2 cellular contexts compared by ENCODE assay signal in the genomic region with DNA sequence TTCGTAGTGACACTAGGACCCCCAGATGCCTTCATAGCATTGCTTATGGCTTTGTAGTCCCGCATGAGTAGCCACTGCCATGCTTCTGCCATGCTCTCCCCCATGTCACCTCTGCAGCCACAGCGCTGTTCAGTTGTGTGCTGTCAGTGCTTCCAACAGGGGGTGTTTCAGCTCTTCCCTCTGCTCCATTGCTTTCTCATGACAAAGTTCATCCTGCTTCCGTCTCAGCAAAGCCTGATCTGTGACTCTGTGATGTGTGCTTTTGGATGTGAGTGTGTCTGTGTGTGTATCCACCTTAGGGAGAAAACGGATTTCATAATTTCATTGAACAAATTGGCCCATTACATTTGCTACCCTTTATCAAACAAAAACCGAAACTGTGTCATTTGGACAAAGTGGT.
TF ChIP-seq lines count a peak whose summit lies in the region.

No MANE protein-coding gene starts in this region.

TF ChIP-seq in GM23338, 12 proteins besides CTCF, POLR2A, EP300 and RAD21:
- TF ChIP-seq, protein P1, sequence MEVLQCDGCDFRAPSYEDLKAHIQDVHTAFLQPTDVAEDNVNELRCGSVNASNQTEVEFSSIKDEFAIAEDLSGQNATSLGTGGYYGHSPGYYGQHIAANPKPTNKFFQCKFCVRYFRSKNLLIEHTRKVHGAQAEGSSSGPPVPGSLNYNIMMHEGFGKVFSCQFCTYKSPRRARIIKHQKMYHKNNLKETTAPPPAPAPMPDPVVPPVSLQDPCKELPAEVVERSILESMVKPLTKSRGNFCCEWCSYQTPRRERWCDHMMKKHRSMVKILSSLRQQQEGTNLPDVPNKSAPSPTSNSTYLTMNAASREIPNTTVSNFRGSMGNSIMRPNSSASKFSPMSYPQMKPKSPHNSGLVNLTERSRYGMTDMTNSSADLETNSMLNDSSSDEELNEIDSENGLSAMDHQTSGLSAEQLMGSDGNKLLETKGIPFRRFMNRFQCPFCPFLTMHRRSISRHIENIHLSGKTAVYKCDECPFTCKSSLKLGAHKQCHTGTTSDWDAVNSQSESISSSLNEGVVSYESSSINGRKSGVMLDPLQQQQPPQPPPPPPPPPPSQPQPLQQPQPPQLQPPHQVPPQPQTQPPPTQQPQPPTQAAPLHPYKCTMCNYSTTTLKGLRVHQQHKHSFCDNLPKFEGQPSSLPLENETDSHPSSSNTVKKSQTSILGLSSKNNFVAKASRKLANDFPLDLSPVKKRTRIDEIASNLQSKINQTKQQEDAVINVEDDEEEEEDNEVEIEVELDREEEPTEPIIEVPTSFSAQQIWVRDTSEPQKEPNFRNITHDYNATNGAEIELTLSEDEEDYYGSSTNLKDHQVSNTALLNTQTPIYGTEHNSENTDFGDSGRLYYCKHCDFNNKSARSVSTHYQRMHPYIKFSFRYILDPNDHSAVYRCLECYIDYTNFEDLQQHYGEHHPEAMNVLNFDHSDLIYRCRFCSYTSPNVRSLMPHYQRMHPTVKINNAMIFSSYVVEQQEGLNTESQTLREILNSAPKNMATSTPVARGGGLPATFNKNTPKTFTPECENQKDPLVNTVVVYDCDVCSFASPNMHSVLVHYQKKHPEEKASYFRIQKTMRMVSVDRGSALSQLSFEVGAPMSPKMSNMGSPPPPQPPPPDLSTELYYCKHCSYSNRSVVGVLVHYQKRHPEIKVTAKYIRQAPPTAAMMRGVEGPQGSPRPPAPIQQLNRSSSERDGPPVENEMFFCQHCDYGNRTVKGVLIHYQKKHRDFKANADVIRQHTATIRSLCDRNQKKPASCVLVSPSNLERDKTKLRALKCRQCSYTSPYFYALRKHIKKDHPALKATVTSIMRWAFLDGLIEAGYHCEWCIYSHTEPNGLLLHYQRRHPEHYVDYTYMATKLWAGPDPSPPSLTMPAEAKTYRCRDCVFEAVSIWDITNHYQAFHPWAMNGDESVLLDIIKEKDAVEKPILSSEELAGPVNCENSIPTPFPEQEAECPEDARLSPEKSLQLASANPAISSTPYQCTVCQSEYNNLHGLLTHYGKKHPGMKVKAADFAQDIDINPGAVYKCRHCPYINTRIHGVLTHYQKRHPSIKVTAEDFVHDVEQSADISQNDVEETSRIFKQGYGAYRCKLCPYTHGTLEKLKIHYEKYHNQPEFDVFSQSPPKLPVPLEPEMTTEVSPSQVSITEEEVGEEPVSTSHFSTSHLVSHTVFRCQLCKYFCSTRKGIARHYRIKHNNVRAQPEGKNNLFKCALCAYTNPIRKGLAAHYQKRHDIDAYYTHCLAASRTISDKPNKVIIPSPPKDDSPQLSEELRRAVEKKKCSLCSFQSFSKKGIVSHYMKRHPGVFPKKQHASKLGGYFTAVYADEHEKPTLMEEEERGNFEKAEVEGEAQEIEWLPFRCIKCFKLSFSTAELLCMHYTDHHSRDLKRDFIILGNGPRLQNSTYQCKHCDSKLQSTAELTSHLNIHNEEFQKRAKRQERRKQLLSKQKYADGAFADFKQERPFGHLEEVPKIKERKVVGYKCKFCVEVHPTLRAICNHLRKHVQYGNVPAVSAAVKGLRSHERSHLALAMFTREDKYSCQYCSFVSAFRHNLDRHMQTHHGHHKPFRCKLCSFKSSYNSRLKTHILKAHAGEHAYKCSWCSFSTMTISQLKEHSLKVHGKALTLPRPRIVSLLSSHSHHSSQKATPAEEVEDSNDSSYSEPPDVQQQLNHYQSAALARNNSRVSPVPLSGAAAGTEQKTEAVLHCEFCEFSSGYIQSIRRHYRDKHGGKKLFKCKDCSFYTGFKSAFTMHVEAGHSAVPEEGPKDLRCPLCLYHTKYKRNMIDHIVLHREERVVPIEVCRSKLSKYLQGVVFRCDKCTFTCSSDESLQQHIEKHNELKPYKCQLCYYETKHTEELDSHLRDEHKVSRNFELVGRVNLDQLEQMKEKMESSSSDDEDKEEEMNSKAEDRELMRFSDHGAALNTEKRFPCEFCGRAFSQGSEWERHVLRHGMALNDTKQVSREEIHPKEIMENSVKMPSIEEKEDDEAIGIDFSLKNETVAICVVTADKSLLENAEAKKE (CRISPR knock-in tag; IDR thresholded peaks at IDR 0.05), result no peak
- TF ChIP-seq ZNF331 (CRISPR knock-in tag; IDR thresholded peaks at IDR 0.05; ENCODE audit: low read depth) (no peak), CREB1 (CRISPR knock-in tag; IDR thresholded peaks at IDR 0.05; ENCODE audit: low read depth) (no peak), EZH2phosphoT487 (IDR thresholded peaks at IDR 0.05; ENCODE audit: unreplicated experiment) (no peak)
- TF ChIP-seq, protein P2, sequence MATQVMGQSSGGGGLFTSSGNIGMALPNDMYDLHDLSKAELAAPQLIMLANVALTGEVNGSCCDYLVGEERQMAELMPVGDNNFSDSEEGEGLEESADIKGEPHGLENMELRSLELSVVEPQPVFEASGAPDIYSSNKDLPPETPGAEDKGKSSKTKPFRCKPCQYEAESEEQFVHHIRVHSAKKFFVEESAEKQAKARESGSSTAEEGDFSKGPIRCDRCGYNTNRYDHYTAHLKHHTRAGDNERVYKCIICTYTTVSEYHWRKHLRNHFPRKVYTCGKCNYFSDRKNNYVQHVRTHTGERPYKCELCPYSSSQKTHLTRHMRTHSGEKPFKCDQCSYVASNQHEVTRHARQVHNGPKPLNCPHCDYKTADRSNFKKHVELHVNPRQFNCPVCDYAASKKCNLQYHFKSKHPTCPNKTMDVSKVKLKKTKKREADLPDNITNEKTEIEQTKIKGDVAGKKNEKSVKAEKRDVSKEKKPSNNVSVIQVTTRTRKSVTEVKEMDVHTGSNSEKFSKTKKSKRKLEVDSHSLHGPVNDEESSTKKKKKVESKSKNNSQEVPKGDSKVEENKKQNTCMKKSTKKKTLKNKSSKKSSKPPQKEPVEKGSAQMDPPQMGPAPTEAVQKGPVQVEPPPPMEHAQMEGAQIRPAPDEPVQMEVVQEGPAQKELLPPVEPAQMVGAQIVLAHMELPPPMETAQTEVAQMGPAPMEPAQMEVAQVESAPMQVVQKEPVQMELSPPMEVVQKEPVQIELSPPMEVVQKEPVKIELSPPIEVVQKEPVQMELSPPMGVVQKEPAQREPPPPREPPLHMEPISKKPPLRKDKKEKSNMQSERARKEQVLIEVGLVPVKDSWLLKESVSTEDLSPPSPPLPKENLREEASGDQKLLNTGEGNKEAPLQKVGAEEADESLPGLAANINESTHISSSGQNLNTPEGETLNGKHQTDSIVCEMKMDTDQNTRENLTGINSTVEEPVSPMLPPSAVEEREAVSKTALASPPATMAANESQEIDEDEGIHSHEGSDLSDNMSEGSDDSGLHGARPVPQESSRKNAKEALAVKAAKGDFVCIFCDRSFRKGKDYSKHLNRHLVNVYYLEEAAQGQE (IDR thresholded peaks at IDR 0.05; ENCODE audit: unreplicated experiment), result no peak
- TF ChIP-seq, protein P3, sequence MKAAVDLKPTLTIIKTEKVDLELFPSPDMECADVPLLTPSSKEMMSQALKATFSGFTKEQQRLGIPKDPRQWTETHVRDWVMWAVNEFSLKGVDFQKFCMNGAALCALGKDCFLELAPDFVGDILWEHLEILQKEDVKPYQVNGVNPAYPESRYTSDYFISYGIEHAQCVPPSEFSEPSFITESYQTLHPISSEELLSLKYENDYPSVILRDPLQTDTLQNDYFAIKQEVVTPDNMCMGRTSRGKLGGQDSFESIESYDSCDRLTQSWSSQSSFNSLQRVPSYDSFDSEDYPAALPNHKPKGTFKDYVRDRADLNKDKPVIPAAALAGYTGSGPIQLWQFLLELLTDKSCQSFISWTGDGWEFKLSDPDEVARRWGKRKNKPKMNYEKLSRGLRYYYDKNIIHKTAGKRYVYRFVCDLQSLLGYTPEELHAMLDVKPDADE (IDR thresholded peaks at IDR 0.05), result no peak

TF ChIP-seq in WTC11, 78 proteins besides CTCF, POLR2A, EP300 and RAD21 (continued from another document):
- TF ChIP-seq, protein P4, sequence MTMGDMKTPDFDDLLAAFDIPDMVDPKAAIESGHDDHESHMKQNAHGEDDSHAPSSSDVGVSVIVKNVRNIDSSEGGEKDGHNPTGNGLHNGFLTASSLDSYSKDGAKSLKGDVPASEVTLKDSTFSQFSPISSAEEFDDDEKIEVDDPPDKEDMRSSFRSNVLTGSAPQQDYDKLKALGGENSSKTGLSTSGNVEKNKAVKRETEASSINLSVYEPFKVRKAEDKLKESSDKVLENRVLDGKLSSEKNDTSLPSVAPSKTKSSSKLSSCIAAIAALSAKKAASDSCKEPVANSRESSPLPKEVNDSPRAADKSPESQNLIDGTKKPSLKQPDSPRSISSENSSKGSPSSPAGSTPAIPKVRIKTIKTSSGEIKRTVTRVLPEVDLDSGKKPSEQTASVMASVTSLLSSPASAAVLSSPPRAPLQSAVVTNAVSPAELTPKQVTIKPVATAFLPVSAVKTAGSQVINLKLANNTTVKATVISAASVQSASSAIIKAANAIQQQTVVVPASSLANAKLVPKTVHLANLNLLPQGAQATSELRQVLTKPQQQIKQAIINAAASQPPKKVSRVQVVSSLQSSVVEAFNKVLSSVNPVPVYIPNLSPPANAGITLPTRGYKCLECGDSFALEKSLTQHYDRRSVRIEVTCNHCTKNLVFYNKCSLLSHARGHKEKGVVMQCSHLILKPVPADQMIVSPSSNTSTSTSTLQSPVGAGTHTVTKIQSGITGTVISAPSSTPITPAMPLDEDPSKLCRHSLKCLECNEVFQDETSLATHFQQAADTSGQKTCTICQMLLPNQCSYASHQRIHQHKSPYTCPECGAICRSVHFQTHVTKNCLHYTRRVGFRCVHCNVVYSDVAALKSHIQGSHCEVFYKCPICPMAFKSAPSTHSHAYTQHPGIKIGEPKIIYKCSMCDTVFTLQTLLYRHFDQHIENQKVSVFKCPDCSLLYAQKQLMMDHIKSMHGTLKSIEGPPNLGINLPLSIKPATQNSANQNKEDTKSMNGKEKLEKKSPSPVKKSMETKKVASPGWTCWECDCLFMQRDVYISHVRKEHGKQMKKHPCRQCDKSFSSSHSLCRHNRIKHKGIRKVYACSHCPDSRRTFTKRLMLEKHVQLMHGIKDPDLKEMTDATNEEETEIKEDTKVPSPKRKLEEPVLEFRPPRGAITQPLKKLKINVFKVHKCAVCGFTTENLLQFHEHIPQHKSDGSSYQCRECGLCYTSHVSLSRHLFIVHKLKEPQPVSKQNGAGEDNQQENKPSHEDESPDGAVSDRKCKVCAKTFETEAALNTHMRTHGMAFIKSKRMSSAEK (CRISPR knock-in tag; IDR thresholded peaks at IDR 0.05; ENCODE audit: borderline replicate concordance), result no peak
- TF ChIP-seq ZNF416 (CRISPR knock-in tag; IDR thresholded peaks at IDR 0.05) (no peak), RORB (CRISPR knock-in tag; IDR thresholded peaks at IDR 0.05) (no peak), FOXP1 (CRISPR knock-in tag; IDR thresholded peaks at IDR 0.05; ENCODE audit: borderline replicate concordance) (no peak)
- TF ChIP-seq, protein P5, sequence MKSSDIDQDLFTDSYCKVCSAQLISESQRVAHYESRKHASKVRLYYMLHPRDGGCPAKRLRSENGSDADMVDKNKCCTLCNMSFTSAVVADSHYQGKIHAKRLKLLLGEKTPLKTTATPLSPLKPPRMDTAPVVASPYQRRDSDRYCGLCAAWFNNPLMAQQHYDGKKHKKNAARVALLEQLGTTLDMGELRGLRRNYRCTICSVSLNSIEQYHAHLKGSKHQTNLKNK (CRISPR knock-in tag; IDR thresholded peaks at IDR 0.05), result no peak
- TF ChIP-seq, protein P6, sequence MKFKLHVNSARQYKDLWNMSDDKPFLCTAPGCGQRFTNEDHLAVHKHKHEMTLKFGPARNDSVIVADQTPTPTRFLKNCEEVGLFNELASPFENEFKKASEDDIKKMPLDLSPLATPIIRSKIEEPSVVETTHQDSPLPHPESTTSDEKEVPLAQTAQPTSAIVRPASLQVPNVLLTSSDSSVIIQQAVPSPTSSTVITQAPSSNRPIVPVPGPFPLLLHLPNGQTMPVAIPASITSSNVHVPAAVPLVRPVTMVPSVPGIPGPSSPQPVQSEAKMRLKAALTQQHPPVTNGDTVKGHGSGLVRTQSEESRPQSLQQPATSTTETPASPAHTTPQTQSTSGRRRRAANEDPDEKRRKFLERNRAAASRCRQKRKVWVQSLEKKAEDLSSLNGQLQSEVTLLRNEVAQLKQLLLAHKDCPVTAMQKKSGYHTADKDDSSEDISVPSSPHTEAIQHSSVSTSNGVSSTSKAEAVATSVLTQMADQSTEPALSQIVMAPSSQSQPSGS (CRISPR knock-in tag; IDR thresholded peaks at IDR 0.05; ENCODE audit: borderline replicate concordance, low read depth), result no peak
- TF ChIP-seq, protein P7, sequence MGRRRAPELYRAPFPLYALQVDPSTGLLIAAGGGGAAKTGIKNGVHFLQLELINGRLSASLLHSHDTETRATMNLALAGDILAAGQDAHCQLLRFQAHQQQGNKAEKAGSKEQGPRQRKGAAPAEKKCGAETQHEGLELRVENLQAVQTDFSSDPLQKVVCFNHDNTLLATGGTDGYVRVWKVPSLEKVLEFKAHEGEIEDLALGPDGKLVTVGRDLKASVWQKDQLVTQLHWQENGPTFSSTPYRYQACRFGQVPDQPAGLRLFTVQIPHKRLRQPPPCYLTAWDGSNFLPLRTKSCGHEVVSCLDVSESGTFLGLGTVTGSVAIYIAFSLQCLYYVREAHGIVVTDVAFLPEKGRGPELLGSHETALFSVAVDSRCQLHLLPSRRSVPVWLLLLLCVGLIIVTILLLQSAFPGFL (CRISPR knock-in tag; IDR thresholded peaks at IDR 0.05; ENCODE audit: borderline replicate concordance), result no peak
- TF ChIP-seq, protein P8, sequence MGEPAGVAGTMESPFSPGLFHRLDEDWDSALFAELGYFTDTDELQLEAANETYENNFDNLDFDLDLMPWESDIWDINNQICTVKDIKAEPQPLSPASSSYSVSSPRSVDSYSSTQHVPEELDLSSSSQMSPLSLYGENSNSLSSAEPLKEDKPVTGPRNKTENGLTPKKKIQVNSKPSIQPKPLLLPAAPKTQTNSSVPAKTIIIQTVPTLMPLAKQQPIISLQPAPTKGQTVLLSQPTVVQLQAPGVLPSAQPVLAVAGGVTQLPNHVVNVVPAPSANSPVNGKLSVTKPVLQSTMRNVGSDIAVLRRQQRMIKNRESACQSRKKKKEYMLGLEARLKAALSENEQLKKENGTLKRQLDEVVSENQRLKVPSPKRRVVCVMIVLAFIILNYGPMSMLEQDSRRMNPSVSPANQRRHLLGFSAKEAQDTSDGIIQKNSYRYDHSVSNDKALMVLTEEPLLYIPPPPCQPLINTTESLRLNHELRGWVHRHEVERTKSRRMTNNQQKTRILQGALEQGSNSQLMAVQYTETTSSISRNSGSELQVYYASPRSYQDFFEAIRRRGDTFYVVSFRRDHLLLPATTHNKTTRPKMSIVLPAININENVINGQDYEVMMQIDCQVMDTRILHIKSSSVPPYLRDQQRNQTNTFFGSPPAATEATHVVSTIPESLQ (CRISPR knock-in tag; IDR thresholded peaks at IDR 0.05), result no peak
- TF ChIP-seq, protein P9, sequence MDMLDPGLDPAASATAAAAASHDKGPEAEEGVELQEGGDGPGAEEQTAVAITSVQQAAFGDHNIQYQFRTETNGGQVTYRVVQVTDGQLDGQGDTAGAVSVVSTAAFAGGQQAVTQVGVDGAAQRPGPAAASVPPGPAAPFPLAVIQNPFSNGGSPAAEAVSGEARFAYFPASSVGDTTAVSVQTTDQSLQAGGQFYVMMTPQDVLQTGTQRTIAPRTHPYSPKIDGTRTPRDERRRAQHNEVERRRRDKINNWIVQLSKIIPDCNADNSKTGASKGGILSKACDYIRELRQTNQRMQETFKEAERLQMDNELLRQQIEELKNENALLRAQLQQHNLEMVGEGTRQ (CRISPR knock-in tag; IDR thresholded peaks at IDR 0.05), result no peak
